ENCODE assay signal across 13 cellular contexts in the genomic region with DNA sequence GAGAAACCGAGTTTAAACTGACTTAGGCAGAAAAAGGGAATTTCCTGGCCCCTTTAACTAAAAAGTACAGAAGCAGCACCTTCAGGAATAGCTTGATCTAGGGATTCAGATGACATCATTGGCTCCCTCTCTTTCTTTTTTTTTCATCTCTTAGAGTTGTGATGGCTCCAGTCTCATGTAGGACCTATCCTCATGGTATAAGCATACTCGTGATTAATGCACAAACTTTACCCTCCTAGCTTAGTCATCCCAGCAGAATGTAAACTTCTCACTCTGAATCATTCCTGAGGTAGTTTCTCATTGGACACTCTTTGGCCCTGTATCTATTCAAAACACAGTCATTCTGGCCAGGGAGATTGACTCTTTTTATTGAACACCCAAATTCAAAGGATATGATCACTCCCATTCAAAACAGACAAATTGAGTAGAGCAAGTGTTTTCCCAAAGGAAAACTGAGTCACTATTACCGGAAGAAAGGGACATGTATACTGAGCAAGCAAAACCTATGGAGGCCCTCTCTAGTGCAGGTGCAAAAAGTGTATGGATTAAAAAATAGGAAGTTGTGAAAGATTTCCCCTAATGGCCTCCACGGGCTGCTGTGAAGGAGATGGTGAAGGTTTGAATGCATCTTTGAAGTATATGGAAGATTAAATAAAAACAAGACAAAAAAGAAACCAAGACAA. TPM values are rescaled to one million over a fixed set of nuclear protein-coding genes. Genes with fewer than 3 reads are reported as not detected.
DNase-seq lines count a peak whose midpoint lies in the region; ATAC-seq and TF ChIP-seq lines count a peak whose summit lies in the region.
"Had no signal": no experiment of that assay in that cellular context is flagged by ENCODE, and none has a peak within 500 bp of the region (broad histone marks: within the 10 kb centered on the region; RNA-seq: fewer than 3 reads in every experiment).

No MANE protein-coding gene starts in this region.

- H3T11ph ChIP-seq in H9 (ENCODE audit: low read length): no peak overlapping the region

- H3K4me1 ChIP-seq in H9 (ENCODE audit: insufficient read depth, low read length): no peaks in the 10 kb centered on the region
- H3K4me1 ChIP-seq: esophagus squamous epithelium had no signal

- H2BK120ac ChIP-seq in H9 (ENCODE audit: low read depth, low read length, poor library complexity, severe bottlenecking): no peak overlapping the region

- H3K27ac Mint-ChIP-seq in H9: no peak overlapping the region
- H3K27ac Mint-ChIP-seq: activated naive CD8-positive, alpha-beta T cell; mesothelial cell of epicardium had no signal

- no peaks in the 10 kb centered on the region for H3K9me3 ChIP-seq in H9 (ENCODE audit: control insufficient read depth, low read depth, low read length)
- H3K9me3 ChIP-seq: esophagus squamous epithelium had no signal

- H3K27me3 Mint-ChIP-seq in H9 (ENCODE audit: low read depth): peaks cover 3% of the 10 kb centered on the region

- no peak overlapping the region for H3K4me3 ChIP-seq in skeletal muscle cell (ENCODE audit: low read depth, low read length)
- H3K4me3 ChIP-seq: esophagus squamous epithelium had no signal

- no peaks in the 10 kb centered on the region for H3K27me3 ChIP-seq in H9 (ENCODE audit: insufficient read depth, low read length)

- no peak overlapping the region for H3K27ac ChIP-seq in H9 (ENCODE audit: insufficient read length, low read depth, low read length)
- H3K27ac ChIP-seq: esophagus squamous epithelium had no signal

- no peaks in the 10 kb centered on the region for H3K23me2 ChIP-seq in H9 (ENCODE audit: insufficient read length, low read depth, low read length, poor library complexity, severe bottlenecking)

- H3K79me2 ChIP-seq in H9 (ENCODE audit: insufficient read depth, low read length): no peaks in the 10 kb centered on the region

- H3K4me2 ChIP-seq in H9 (ENCODE audit: insufficient read depth, insufficient read length, low read length): no peak overlapping the region

- no peak overlapping the region for H4K91ac ChIP-seq in H9 (ENCODE audit: insufficient read length, low read depth, low read length)

- H4K5ac ChIP-seq in H9 (ENCODE audit: insufficient read length, low read depth, low read length): no peak overlapping the region

- no peak overlapping the region for H2AFZ ChIP-seq in H9 (ENCODE audit: low read length)

- no peaks in the 10 kb centered on the region for H3K36me3 Mint-ChIP-seq in H9 (ENCODE audit: insufficient read depth in 1 of 3, low read depth in 3 of 3)
- H3K36me3 Mint-ChIP-seq: mesothelial cell of epicardium had no signal

- H3K4ac ChIP-seq in H9 (ENCODE audit: low read depth, low read length): no peak overlapping the region

- H3K9me3 Mint-ChIP-seq in H9: no peaks in the 10 kb centered on the region

- no peak overlapping the region for H2BK5ac ChIP-seq in H9 (ENCODE audit: insufficient read length, low read length)

- no peak overlapping the region for H3K4me3 Mint-ChIP-seq in H9
- H3K4me3 Mint-ChIP-seq: activated naive CD8-positive, alpha-beta T cell; mesothelial cell of epicardium had no signal

- WGBS in H9 (ENCODE audit: extremely low coverage, insufficient read length, low lambda C conversion rate): no CpG with 5 or more reads among the region's 4 CpGs

- H2AK5ac ChIP-seq in H9 (ENCODE audit: insufficient read length, low read length): no peak overlapping the region

- H4K20me1 ChIP-seq in H9 (ENCODE audit: control insufficient read depth, insufficient read depth, insufficient read length): no peaks in the 10 kb centered on the region

- no peak overlapping the region for H3K23ac ChIP-seq in H9 (ENCODE audit: insufficient read length, low read depth, low read length)

- H3K56ac ChIP-seq in H9 (ENCODE audit: insufficient read length, low read depth, low read length): no peak overlapping the region

- no peak overlapping the region for H2BK20ac ChIP-seq in H9 (ENCODE audit: low read depth, low read length, poor library complexity, severe bottlenecking)

- H3K9ac ChIP-seq in H9 (ENCODE audit: extremely low read depth, insufficient read length, low read length): no peak overlapping the region

- no peak overlapping the region for H3K14ac ChIP-seq in H9 (ENCODE audit: insufficient read depth, low read length)

- no peak overlapping the region for H2BK15ac ChIP-seq in H9 (ENCODE audit: low read depth, low read length)

- peak; percentile 96 for DNase-seq in NCI-H226
- DNase-seq in dedifferentiated amniotic fluid mesenchymal stem cell (ENCODE audit: extremely low spot score): peak; percentile 66
- DNase-seq in skeletal muscle cell (ENCODE audit: low read depth): peak; percentile 83
- DNase-seq in H9: no peak
- DNase-seq in CD1c-positive myeloid dendritic cell (ENCODE audit: extremely low spot score): no peak
- DNase-seq: activated CD4-positive, CD25-positive, alpha-beta regulatory T cell; esophagus squamous epithelium; NCI-H1417 treated with DMSO at 0.1 percent for 48 hours had no signal

- no peaks in the 10 kb centered on the region for H3K79me1 ChIP-seq in H9 (ENCODE audit: insufficient read depth, low read depth, low read length, poor library complexity, severe bottlenecking)

- H3K18ac ChIP-seq in H9 (ENCODE audit: insufficient read length, low read depth, low read length): no peak overlapping the region

- no peak overlapping the region for H4K8ac ChIP-seq in H9 (replicated peaks; ENCODE audit: insufficient read length, low read depth, low read length)

- ATAC-seq in GM19463 (IDR thresholded peaks at IDR 0.05; ENCODE audit: unreplicated experiment) (peak; percentile 45), HG03025 (IDR thresholded peaks at IDR 0.05; ENCODE audit: low FRiP score, unreplicated experiment) (no peak)

- no peak for TF ChIP-seq CTCF in H9 (conservative IDR thresholded peaks at IDR 0.05)

- no peak overlapping the region for H2BK12ac ChIP-seq in H9 (ENCODE audit: insufficient read length, low read depth, low read length)

- H3K4me1 Mint-ChIP-seq in H9: no peaks in the 10 kb centered on the region
- H3K4me1 Mint-ChIP-seq: mesothelial cell of epicardium had no signal

RNA-seq across cellular contexts. Expression of gene SMIM23, which starts 27.6 kb away (rescaled TPM):
- not detected in 2 replicates for total RNA-seq in H9 (2021)
- total RNA-seq: esophagus squamous epithelium, mesothelial cell of epicardium, skeletal muscle tissue had no signal

Comparison
In these comparisons a context has a peak if more than half of its experiments do, and no peak if none do; other contexts are left out.
1. DNase-seq: peak in NCI-H226 (single experiment), dedifferentiated amniotic fluid mesenchymal stem cell (single experiment) and skeletal muscle cell (single experiment); none in H9 (single experiment) and CD1c-positive myeloid dendritic cell (single experiment).